Comparison of ENCODE assay signal across 1 cellular context in genomic region chr16:14528306-14528948, GRCh38.
TF ChIP-seq lines count a peak whose summit lies in the region.

No MANE protein-coding gene starts in this region.

TF ChIP-seq in WTC11, 78 proteins besides CTCF, POLR2A, EP300 and RAD21 (continued from another document):
- no peak for TF ChIP-seq JAZF1 (CRISPR knock-in tag; IDR thresholded peaks at IDR 0.05)
- TF ChIP-seq MXD4 (CRISPR knock-in tag; IDR thresholded peaks at IDR 0.05; ENCODE audit: borderline replicate concordance), result no peak
- TF ChIP-seq ZNF317 (CRISPR knock-in tag; IDR thresholded peaks at IDR 0.05; ENCODE audit: borderline replicate concordance, low read depth), result no peak
- TF ChIP-seq USF2 (CRISPR knock-in tag; IDR thresholded peaks at IDR 0.05), result no peak
- TF ChIP-seq ZNF263 (CRISPR knock-in tag; IDR thresholded peaks at IDR 0.05; ENCODE audit: low read depth), result no peak
- no peak for TF ChIP-seq HMGA2 (CRISPR knock-in tag; IDR thresholded peaks at IDR 0.05)
- TF ChIP-seq SMAD3 (CRISPR knock-in tag; IDR thresholded peaks at IDR 0.05; ENCODE audit: borderline replicate concordance), result no peak
- no peak for TF ChIP-seq USF1 (CRISPR knock-in tag; IDR thresholded peaks at IDR 0.05)
- no peak for TF ChIP-seq ZMAT4 (CRISPR knock-in tag; IDR thresholded peaks at IDR 0.05)
- TF ChIP-seq ZNF219 (CRISPR knock-in tag; IDR thresholded peaks at IDR 0.05; ENCODE audit: borderline replicate concordance), result no peak
- TF ChIP-seq ZNF121 (CRISPR knock-in tag; IDR thresholded peaks at IDR 0.05), result no peak
- TF ChIP-seq MYBL2 (CRISPR knock-in tag; IDR thresholded peaks at IDR 0.05), result no peak
- no peak for TF ChIP-seq ZNF425 (CRISPR knock-in tag; conservative IDR thresholded peaks at IDR 0.05)
- no peak for TF ChIP-seq GABPB1 (CRISPR knock-in tag; IDR thresholded peaks at IDR 0.05)
- no peak for TF ChIP-seq ZNF423 (CRISPR knock-in tag; IDR thresholded peaks at IDR 0.05)
TF ChIP-seq in WTC11: peak in this region for 0.
